ENCODE assay signal across 27 cellular contexts in genomic region chr6:67459556-67459955, GRCh38.
"Had no signal": no experiment of that assay in that cellular context is flagged by ENCODE, and none has a peak within 500 bp of the region (broad histone marks: within the 10 kb centered on the region; RNA-seq: fewer than 3 reads in every experiment).

No MANE protein-coding gene starts in this region.

- H3K4me1 Mint-ChIP-seq: nephron; neural progenitor cell; stimulated activated effector memory CD8-positive, alpha-beta T cell treated with anti-CD3 and anti-CD28 coated beads, Interleukin-12 subunit alpha, Interleukin-12 subunit beta, amount 100 ng/mL, for 72 hours; stimulated activated naive B cell treated with anti-CD40 and anti-IgM and Interleukin-4, amounts not matched to agents 10 μg/mL and 1 μg/mL and 100 μg/mL, for 72 hours had no signal

- H3K9me3 ChIP-seq: ovary, thyroid gland, vagina had no signal

- H3K27ac ChIP-seq: neural progenitor cell, ovary, parathyroid adenoma, psoas muscle, right lobe of liver, sigmoid colon, stomach, thoracic aorta, thyroid gland, tibial nerve, upper lobe of left lung, vagina had no signal

- H3K36me3 Mint-ChIP-seq: stimulated activated effector memory CD8-positive, alpha-beta T cell treated with anti-CD3 and anti-CD28 coated beads, Interleukin-12 subunit alpha, Interleukin-12 subunit beta, amount 100 ng/mL, for 72 hours; stimulated activated naive B cell treated with anti-CD40 and anti-IgM and Interleukin-4, amounts not matched to agents 10 μg/mL and 1 μg/mL and 100 μg/mL, for 72 hours had no signal

- H3K4me3 ChIP-seq: neural progenitor cell, ovary, psoas muscle, right lobe of liver, sigmoid colon, stomach, thoracic aorta, thyroid gland, tibial nerve, upper lobe of left lung, vagina had no signal

- H3K4me1 ChIP-seq: neural progenitor cell, parathyroid adenoma, psoas muscle, right lobe of liver, sigmoid colon, stomach, thyroid gland, tibial nerve, upper lobe of left lung, vagina had no signal

- H3K27me3 Mint-ChIP-seq: progenitor cell of endocrine pancreas; stimulated activated naive B cell treated with anti-CD40 and anti-IgM and Interleukin-4, amounts not matched to agents 10 μg/mL and 1 μg/mL and 100 μg/mL, for 72 hours; stimulated activated naive CD8-positive, alpha-beta T cell treated with anti-CD3 and anti-CD28 coated beads, Interleukin-15, Interleukin-2, amounts not matched to agents 100 ng/mL and 50 ng/mL, for 24 hours had no signal

- H3K27me3 ChIP-seq: neural progenitor cell, ovary, right lobe of liver, sigmoid colon, stomach, thyroid gland, tibial nerve, upper lobe of left lung, vagina had no signal

- ATAC-seq: psoas muscle; right cardiac atrium; right lobe of liver; stimulated activated effector memory CD8-positive, alpha-beta T cell treated with anti-CD3 and anti-CD28 coated beads, Interleukin-12 subunit alpha, Interleukin-12 subunit beta, amount 100 ng/mL, for 72 hours; stimulated activated naive B cell treated with anti-CD40 and anti-IgM and Interleukin-4, amounts not matched to agents 10 μg/mL and 1 μg/mL and 100 μg/mL, for 72 hours had no signal

- H3K4me3 Mint-ChIP-seq: nephron; neural progenitor cell; stimulated activated effector memory CD8-positive, alpha-beta T cell treated with anti-CD3 and anti-CD28 coated beads, Interleukin-12 subunit alpha, Interleukin-12 subunit beta, amount 100 ng/mL, for 72 hours; stimulated activated naive B cell treated with anti-CD40 and anti-IgM and Interleukin-4, amounts not matched to agents 10 μg/mL and 1 μg/mL and 100 μg/mL, for 72 hours; stimulated activated naive CD8-positive, alpha-beta T cell treated with anti-CD3 and anti-CD28 coated beads, Interleukin-15, Interleukin-2, amounts not matched to agents 100 ng/mL and 50 ng/mL, for 24 hours had no signal

- H3K36me3 ChIP-seq: neural progenitor cell, ovary, right lobe of liver, sigmoid colon, stomach, thoracic aorta, thyroid gland, tibial nerve, upper lobe of left lung, vagina had no signal

- H3K27ac Mint-ChIP-seq: nephron; neural progenitor cell; progenitor cell of endocrine pancreas; stimulated activated effector memory CD8-positive, alpha-beta T cell treated with anti-CD3 and anti-CD28 coated beads, Interleukin-12 subunit alpha, Interleukin-12 subunit beta, amount 100 ng/mL, for 72 hours; stimulated activated naive B cell treated with anti-CD40 and anti-IgM and Interleukin-4, amounts not matched to agents 10 μg/mL and 1 μg/mL and 100 μg/mL, for 72 hours; stimulated activated naive CD8-positive, alpha-beta T cell treated with anti-CD3 and anti-CD28 coated beads, Interleukin-15, Interleukin-2, amounts not matched to agents 100 ng/mL and 50 ng/mL, for 24 hours had no signal

- DNase-seq: occipital lobe; ovary; posterior cingulate gyrus; psoas muscle; right cardiac atrium; right lobe of liver; sigmoid colon; small intestine; stimulated activated CD4-positive, alpha-beta T cell treated with anti-CD3 and anti-CD28 coated beads, Interleukin-15, amount 100 ng/mL, for 24 hours; stimulated activated CD4-positive, alpha-beta T cell treated with anti-CD3 and anti-CD28 coated beads, Interleukin-2, amount 100 ng/mL, for 24 hours; stimulated activated CD4-positive, alpha-beta T cell treated with anti-CD3 and anti-CD28 coated beads, Interleukin-2, amount 100 ng/mL, for 48 hours; stimulated activated CD4-positive, alpha-beta T cell treated with anti-CD3 and anti-CD28 coated beads, Interleukin-4, amount 100 ng/mL, for 24 hours; stimulated activated naive B cell treated with anti-CD40 and anti-IgM and Interleukin-4, amounts not matched to agents 10 μg/mL and 1 μg/mL and 100 μg/mL, for 72 hours; stimulated activated naive CD4-positive, alpha-beta T cell treated with Interleukin-2 at 50 U/mL for 16 hours; stomach; thyroid gland; trophoblast cell; upper lobe of left lung had no signal
